ENCODE assay signal across 8 cellular contexts in genomic region chr12:120709976-120710804, GRCh38. TPM values are rescaled to one million over a fixed set of nuclear protein-coding genes. Genes with fewer than 3 reads are reported as not detected.
DNase-seq lines count a peak whose midpoint lies in the region; ATAC-seq and TF ChIP-seq lines count a peak whose summit lies in the region.

UNC119B (plus strand) TSS chr12:120710458; CDS start chr12:120710475, 17 bp downstream.

- TF ChIP-seq POLR2A in GM19099 (IDR thresholded peaks at IDR 0.05; ENCODE audit: extremely low read depth, insufficient read length, low read depth), result peak; percentile 60

- H3K4me3 ChIP-seq in AG10803 (ENCODE audit: low read length), result peak within 1 kb of the TSS; percentile 77
- H3K4me3 ChIP-seq in fibroblast of mammary gland (ENCODE audit: control insufficient read depth, low read depth, low read length), result peak within 1 kb of the TSS; percentile 76

- H3K4me1 Mint-ChIP-seq in natural killer cell, result peaks cover 25 to 27% of the 10 kb centered on the region in 2 donors

- H3K27ac Mint-ChIP-seq in natural killer cell, result peak within 1 kb of the TSS; percentile 71 to 87

- intact Hi-C loops in natural killer cell (cut with micrococcal nuclease), result loop anchor here (5.0 kb wide), 1 partner anchor 353 kb away; no protein-coding TSS in a partner anchor

- DNase-seq in AG10803 (ENCODE audit: low read depth) (peak; percentile 47), RKO (ENCODE audit: low spot score) (peak; percentile 62), fibroblast of mammary gland (ENCODE audit: low read depth) (peak; percentile 35), natural killer cell (peak; percentile 67)
- DNase-seq in activated T-helper 1 cell treated with anti-CD3 and anti-CD28 coated beads, Interleukin-2, amount 50 U/mL, for 16 hours (ENCODE audit: low read depth in 1 of 2, low spot score in 1 of 2), result peak; percentile 52 to 66
- DNase-seq in stimulated activated naive CD4-positive, alpha-beta T cell treated with Interleukin-2 at 50 U/mL for 16 hours (lab: John Stamatoyannopoulos, UW), result peak; percentile 76

- H3K36me3 Mint-ChIP-seq in natural killer cell, result no peaks in the 10 kb centered on the region

- H3K4me3 Mint-ChIP-seq in natural killer cell, result peak within 1 kb of the TSS; percentile 90

- TF ChIP-seq CTCF in AG10803 (conservative IDR thresholded peaks at IDR 0.05; ENCODE audit: low read length), result no peak
- no peak for TF ChIP-seq CTCF in fibroblast of mammary gland (conservative IDR thresholded peaks at IDR 0.05; ENCODE audit: control insufficient read depth, insufficient read depth, low read depth, low read length)
- TF ChIP-seq CTCF in natural killer cell (IDR thresholded peaks at IDR 0.05), result no peak

- H3K27me3 Mint-ChIP-seq in natural killer cell (ENCODE audit: low read depth in 2 of 2), result no peaks in the 10 kb centered on the region

- H3K9me3 Mint-ChIP-seq in natural killer cell, result no peaks in the 10 kb centered on the region

- ATAC-seq in HG03442 (IDR thresholded peaks at IDR 0.05; ENCODE audit: unreplicated experiment) (peak; percentile 57), natural killer cell (peak; percentile 89 to 92 (median 91))

RNA-seq across cellular contexts. Expression of gene UNC119B, which starts in this region (rescaled TPM):
- 10 to 100 TPM; 10.7 to 11.6 (median 11.6) TPM for total RNA-seq in natural killer cell

Comparison
In these comparisons a context has a peak if more than half of its experiments do, and no peak if none do; other contexts are left out.
1. Peak in every context shown above with its lines: DNase-seq, ATAC-seq and H3K4me3 ChIP-seq.